ENCODE assay signal across 1 cellular context in the genomic region with DNA sequence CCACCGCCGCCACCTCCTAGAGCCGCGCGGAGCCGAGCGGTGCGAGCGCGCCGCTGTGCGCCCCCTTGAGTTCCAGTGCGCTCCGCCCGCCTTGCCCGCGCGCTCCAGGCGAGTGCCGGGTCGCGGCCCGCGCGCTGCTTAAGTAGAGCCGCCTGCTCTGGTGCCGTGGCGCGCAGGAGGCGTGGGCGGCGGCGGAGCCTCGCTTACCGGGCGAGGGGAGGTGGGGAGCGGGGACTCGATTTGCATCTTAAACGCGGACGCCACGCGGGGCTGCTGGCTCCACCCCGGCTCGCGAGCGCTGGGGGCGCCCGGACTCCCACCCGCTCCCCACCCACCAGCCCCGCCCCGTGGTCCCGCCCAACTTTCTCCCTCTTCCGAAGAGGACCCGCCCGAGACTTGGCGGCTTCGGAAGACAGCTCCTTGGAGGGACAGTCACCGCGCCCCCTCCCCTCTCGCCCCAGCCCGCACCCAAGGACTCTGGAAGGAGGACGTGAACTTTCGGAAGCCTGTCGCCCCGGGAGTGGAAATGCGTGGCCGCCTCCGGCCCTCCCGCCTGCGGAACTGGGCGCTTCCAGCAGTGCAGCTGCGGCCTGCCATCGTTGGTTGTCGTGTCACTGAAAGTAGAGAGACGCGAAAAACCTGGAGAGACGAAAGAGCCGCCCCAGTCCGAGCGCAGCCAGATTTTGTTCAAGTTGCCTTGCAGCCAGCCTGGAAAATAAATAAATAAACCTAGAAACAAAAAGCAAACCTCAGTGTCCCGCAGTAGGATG.
TF ChIP-seq lines count a peak whose summit lies in the region.

A gene (minus strand): TSS at position 114 of the 770 bp plus-strand sequence. CDS start 257 bp downstream, outside the sequence.

TF ChIP-seq in SK-N-SH, 30 proteins besides CTCF, POLR2A, EP300 and RAD21 (continued from another document):
- no peak for TF ChIP-seq CHD2 (IDR thresholded peaks at IDR 0.05; ENCODE audit: low read length, partially characterized antibody)
- no peak for TF ChIP-seq FOXJ3 (CRISPR knock-in tag; IDR thresholded peaks at IDR 0.05)
- TF ChIP-seq, protein P1, sequence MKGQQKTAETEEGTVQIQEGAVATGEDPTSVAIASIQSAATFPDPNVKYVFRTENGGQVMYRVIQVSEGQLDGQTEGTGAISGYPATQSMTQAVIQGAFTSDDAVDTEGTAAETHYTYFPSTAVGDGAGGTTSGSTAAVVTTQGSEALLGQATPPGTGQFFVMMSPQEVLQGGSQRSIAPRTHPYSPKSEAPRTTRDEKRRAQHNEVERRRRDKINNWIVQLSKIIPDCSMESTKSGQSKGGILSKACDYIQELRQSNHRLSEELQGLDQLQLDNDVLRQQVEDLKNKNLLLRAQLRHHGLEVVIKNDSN (IDR thresholded peaks at IDR 0.05; ENCODE audit: borderline replicate concordance, low read depth) = no peak
- no peak for TF ChIP-seq NRF1 (IDR thresholded peaks at IDR 0.05; ENCODE audit: low read depth, low read length)
- no peak for TF ChIP-seq FOSL2 (IDR thresholded peaks at IDR 0.05; ENCODE audit: borderline replicate concordance, low read depth)
- TF ChIP-seq MEF2A (IDR thresholded peaks at IDR 0.05; ENCODE audit: borderline replicate concordance, low read depth) = no peak
- no peak; the same call in 1 of the 2 replicates for TF ChIP-seq MXI1 (IDR thresholded peaks at IDR 0.05; ENCODE audit: low read depth, low read length)
- no peak for TF ChIP-seq NFIC (IDR thresholded peaks at IDR 0.05; ENCODE audit: borderline replicate concordance)
- TF ChIP-seq EZH2phosphoT487 (IDR thresholded peaks at IDR 0.05; ENCODE audit: borderline replicate concordance, low read depth) = no peak
TF ChIP-seq in SK-N-SH: peak in this region for 0.
